In the genomic region with DNA sequence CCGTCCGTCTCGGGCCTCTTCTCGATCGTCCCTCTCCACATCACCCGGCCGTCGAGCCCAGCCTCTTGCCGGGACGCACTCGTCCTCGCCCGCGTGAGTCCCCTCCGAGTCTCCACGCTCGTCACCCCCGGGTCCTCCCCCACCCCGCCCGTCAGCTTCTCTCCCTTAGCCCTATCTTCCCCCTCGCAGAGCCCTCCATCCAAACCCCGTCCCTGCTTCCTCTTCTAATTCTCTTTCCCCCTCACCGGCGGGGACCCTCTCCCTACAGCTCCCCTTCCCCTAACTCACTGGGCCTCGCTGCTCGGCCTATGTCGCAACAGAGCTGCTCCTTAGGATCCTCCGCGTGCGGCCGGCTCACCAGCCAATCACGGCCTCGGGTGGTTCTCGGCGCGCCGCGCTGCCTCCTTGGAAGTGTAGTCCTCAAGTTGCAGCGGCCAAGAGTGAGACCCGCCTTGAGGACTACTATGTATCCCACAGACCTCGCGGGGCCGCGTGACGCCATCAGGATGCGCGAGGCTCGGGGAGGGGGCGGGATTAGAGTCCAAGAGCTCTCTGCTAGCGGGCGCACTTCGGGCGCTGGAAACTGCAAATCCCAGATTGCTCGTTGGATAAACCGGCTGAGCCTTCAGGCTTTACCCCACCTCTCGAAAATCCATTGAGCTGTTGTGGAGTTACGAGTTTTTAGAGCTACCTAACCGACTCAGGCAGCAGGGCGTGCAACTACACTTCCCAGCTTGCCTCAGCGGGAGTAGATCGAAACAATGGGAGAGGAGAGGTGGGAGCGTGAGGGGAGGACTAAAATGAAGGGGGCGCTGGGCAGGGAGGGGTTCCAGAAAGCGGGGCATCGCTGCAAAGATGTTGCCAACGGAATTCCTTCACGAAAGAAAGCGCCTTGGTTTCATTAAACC, we compare ENCODE assay signal across 8 cellular contexts. TPM values are rescaled to one million over a fixed set of nuclear protein-coding genes. Genes with fewer than 3 reads are reported as not detected.
DNase-seq lines count a peak whose midpoint lies in the region; TF ChIP-seq lines count a peak whose summit lies in the region.

A gene (minus strand): TSS at position 331 of the 908 bp plus-strand sequence. CDS start 747 bp downstream, outside the sequence.

- H3K4me3 ChIP-seq in effector memory CD4-positive, alpha-beta T cell (ENCODE audit: insufficient read depth, low read depth, low read length, poor library complexity, severe bottlenecking), result peak within 1 kb of the TSS; percentile 69

- H3K4me1 ChIP-seq in effector memory CD4-positive, alpha-beta T cell (ENCODE audit: control insufficient read depth, insufficient read depth, low read length, poor library complexity, severe bottlenecking), result peaks cover 15% of the 10 kb centered on the region

- H3K27me3 ChIP-seq in effector memory CD4-positive, alpha-beta T cell (replicated peaks; ENCODE audit: control insufficient read depth, insufficient read depth, low read length, poor library complexity, severe bottlenecking), result no peaks in the 10 kb centered on the region

- POLR2A ChIA-PET in activated CD8-positive, alpha-beta memory T cell treated with anti-CD3 and anti-CD28 coated beads for 36 hours (lab: Charles Lee), result interaction anchor here (0.6 to 1.6 kb wide), 8 partner anchors 13 to 221 kb away, joined by 3 to 7 read pairs (median 4); no protein-coding TSS in a partner anchor

- DNase-seq in CMK (ENCODE audit: low read depth) (peak; percentile 88), GM20000 (ENCODE audit: low spot score) (peak; percentile 96), HT-29 (ENCODE audit: low spot score) (peak; percentile 100), NOMO-1 (lab: John Stamatoyannopoulos, UW; ENCODE audit: unreplicated experiment in 2 of 2) (peak; percentile 72 to 77), medulla oblongata (ENCODE audit: extremely low spot score) (peak; percentile 99)
- DNase-seq in effector memory CD4-positive, alpha-beta T cell, result peak; percentile 92 to 97 (median 96)
- DNase-seq in stimulated activated CD8-positive, alpha-beta memory T cell treated with anti-CD3 and anti-CD28 coated beads, Interleukin-12 subunit alpha, Interleukin-12 subunit beta, amount 100 ng/mL, for 1 hour (ENCODE audit: low read depth), result peak; percentile 98

- peak within 1 kb of the TSS; percentile 81 for H3K27ac ChIP-seq in effector memory CD4-positive, alpha-beta T cell (ENCODE audit: insufficient read depth, low read length, poor library complexity, severe bottlenecking)

- H3K9me3 ChIP-seq in effector memory CD4-positive, alpha-beta T cell (ENCODE audit: control insufficient read depth, low read length), result no peaks in the 10 kb centered on the region

- H3K36me3 ChIP-seq in effector memory CD4-positive, alpha-beta T cell (ENCODE audit: control insufficient read depth, insufficient read depth, low read length), result peaks cover 26% of the 10 kb centered on the region

- TF ChIP-seq CTCF in GM20000 (IDR thresholded peaks at IDR 0.05; ENCODE audit: extremely low read depth, missing control alignments), result no peak

- CTCF ChIA-PET in activated CD8-positive, alpha-beta memory T cell treated with anti-CD3 and anti-CD28 coated beads for 36 hours (lab: Charles Lee), result interaction anchor here (0.9 to 5.1 kb wide), 10 partner anchors 16 to 209 kb away, joined by 3 to 30 read pairs (median 3); no protein-coding TSS in a partner anchor

RNA-seq across cellular contexts. Expression of the gene that starts here (rescaled TPM):
- 80.2 and 82.5 TPM in 2 replicates for total RNA-seq in HT-29 (2014; rRNA removed; shearing (Covaris generic))
- total RNA-seq in activated CD8-positive, alpha-beta memory T cell treated with anti-CD3 and anti-CD28 coated beads for 36 hours, result 10 to 100 TPM; 86.5 to 96.8 TPM

Comparison
In these comparisons a context has a peak if more than half of its experiments do, and no peak if none do; other contexts are left out.
1. Peak in every context shown above with its lines: DNase-seq, H3K4me3 ChIP-seq and H3K27ac ChIP-seq.